ENCODE assay signal across 9 cellular contexts in genomic region chr2:99335911-99336779, GRCh38. TPM values are rescaled to one million over a fixed set of nuclear protein-coding genes. Genes with fewer than 3 reads are reported as not detected.
A peak's percentile ranks its signal among the peaks of the same experiment; 100 is the strongest.
DNase-seq lines count a peak whose midpoint lies in the region; ATAC-seq and TF ChIP-seq lines count a peak whose summit lies in the region.
"Had no signal": no experiment of that assay in that cellular context is flagged by ENCODE, and none has a peak within 500 bp of the region (broad histone marks: within the 10 kb centered on the region; RNA-seq: fewer than 3 reads in every experiment).

Gene TXNDC9, minus strand, starts transcription at chr2:99336333. Its CDS starts 3,123 bp downstream, at chr2:99333210.

- H3K27ac Mint-ChIP-seq in WTC11 = no peak within 1 kb of the TSS
- H3K27ac Mint-ChIP-seq: T-helper 1 cell treated with Interleukin-12 subunit alpha and Interleukin-12 subunit beta and Interleukin-4 antibody, amounts not matched to agents 30 μg/mL and 1 μg/mL, for 36 hours had no signal

- DNase-seq in AG09309 (ENCODE audit: low read depth) (peak; percentile 98), NCI-H226 (peak; percentile 98), WTC11 (ENCODE audit: low spot score) (peak; percentile 98), inferior parietal cortex (ENCODE audit: extremely low spot score) (peak; percentile 99)
- DNase-seq in central memory CD4-positive, alpha-beta T cell = peak; percentile 98
- peak; percentile 93 to 96 for DNase-seq in stimulated activated CD4-positive, alpha-beta T cell treated with anti-CD3 and anti-CD28 coated beads, Interleukin-12 subunit alpha, Interleukin-12 subunit beta, amount 100 ng/mL, for 24 hours (ENCODE audit: low read depth in 2 of 2)

- H3K4me1 Mint-ChIP-seq in WTC11 = peaks cover 16% of the 10 kb centered on the region

- POLR2A ChIA-PET in WTC11 (lab: Charles Lee) = interaction anchor here (0.5 to 2.6 kb wide), 10 partner anchors 11 to 1862 kb away, joined by 3 to 7 read pairs (median 4); no protein-coding TSS in a partner anchor

- H3K27me3 Mint-ChIP-seq in WTC11 (ENCODE audit: low read depth) = no peaks in the 10 kb centered on the region

- H3K36me3 Mint-ChIP-seq in WTC11 = peaks cover 18% of the 10 kb centered on the region

- H3K9me3 Mint-ChIP-seq in WTC11 = no peaks in the 10 kb centered on the region
- H3K9me3 Mint-ChIP-seq: T-helper 1 cell treated with Interleukin-12 subunit alpha and Interleukin-12 subunit beta and Interleukin-4 antibody, amounts not matched to agents 30 μg/mL and 1 μg/mL, for 36 hours had no signal

- CTCF ChIA-PET in WTC11 (lab: Charles Lee) = interaction anchor here (1.1 to 2.4 kb wide), 9 partner anchors 19 to 924 kb away, joined by 3 to 9 read pairs (median 4); partner anchors contain the start of genes MITD1, MRPL30 and REV1

- no peak for TF ChIP-seq CTCF in AG09309 (IDR thresholded peaks at IDR 0.05; ENCODE audit: control insufficient read depth, insufficient read depth, low read depth, low read length, missing control alignments)
- TF ChIP-seq CTCF in WTC11 (IDR thresholded peaks at IDR 0.05) = no peak

- ATAC-seq in GM19023 (IDR thresholded peaks at IDR 0.05; ENCODE audit: unreplicated experiment) = peak; percentile 77
- ATAC-seq in HG03196 (IDR thresholded peaks at IDR 0.05; ENCODE audit: unreplicated experiment) = peak; percentile 66
- ATAC-seq in WTC11 = peak; percentile 88

- H3K4me3 ChIP-seq in AG09309 (ENCODE audit: control insufficient read depth, low read depth, low read length) = peak within 1 kb of the TSS; percentile 99

- H3K4me3 Mint-ChIP-seq in WTC11 = no peak within 1 kb of the TSS
- H3K4me3 Mint-ChIP-seq: T-helper 1 cell treated with Interleukin-12 subunit alpha and Interleukin-12 subunit beta and Interleukin-4 antibody, amounts not matched to agents 30 μg/mL and 1 μg/mL, for 36 hours had no signal

TF ChIP-seq in WTC11, 78 proteins besides CTCF, POLR2A, EP300 and RAD21:
- peak; percentile 86 for TF ChIP-seq GABPB1 (CRISPR knock-in tag; IDR thresholded peaks at IDR 0.05)
- 0 out of 2 replicates have a peak, but pooled peaks have one; percentile 48 for TF ChIP-seq E2F5 (CRISPR knock-in tag; IDR thresholded peaks at IDR 0.05)
- TF ChIP-seq SP1 (CRISPR knock-in tag; conservative IDR thresholded peaks at IDR 0.05) = peak; percentile 86; the same call in 1 of the 2 replicates
- TF ChIP-seq NR2C2 (CRISPR knock-in tag; IDR thresholded peaks at IDR 0.05) = no peak
- 0 out of 2 replicates have a peak, but pooled peaks have one; percentile 40 for TF ChIP-seq KAT7 (CRISPR knock-in tag; IDR thresholded peaks at IDR 0.05; ENCODE audit: borderline replicate concordance)
- no peak for TF ChIP-seq ZNF416 (CRISPR knock-in tag; IDR thresholded peaks at IDR 0.05)
- no peak for TF ChIP-seq EMX1 (CRISPR knock-in tag; IDR thresholded peaks at IDR 0.05)
- peak; percentile 60 for TF ChIP-seq MAX (CRISPR knock-in tag; IDR thresholded peaks at IDR 0.05)
- TF ChIP-seq USF2 (CRISPR knock-in tag; IDR thresholded peaks at IDR 0.05) = 0 out of 2 replicates have a peak, but pooled peaks have one; percentile 18
- peak; percentile 79 for TF ChIP-seq FOXK1 (CRISPR knock-in tag; IDR thresholded peaks at IDR 0.05)
- peak; percentile 72 for TF ChIP-seq CREM (CRISPR knock-in tag; IDR thresholded peaks at IDR 0.05)
- TF ChIP-seq NFATC4 (CRISPR knock-in tag; IDR thresholded peaks at IDR 0.05) = no peak

RNA-seq across cellular contexts. Expression of gene TXNDC9, which starts in this region (rescaled TPM):
- 24.1 to 31.0 TPM (median 24.6 TPM) in 3 replicates for total RNA-seq in WTC11 (2021)

Comparison
In these comparisons a context has a peak if more than half of its experiments do, and no peak if none do; other contexts are left out.
1. Peak in every context shown above with its lines: DNase-seq, ATAC-seq and H3K4me3 ChIP-seq.